8 cellular contexts compared by ENCODE assay signal in genomic region chr1:153670257-153670858, GRCh38. TPM values are rescaled to one million over a fixed set of nuclear protein-coding genes. Genes with fewer than 3 reads are reported as not detected.
A peak's percentile ranks its signal among the peaks of the same experiment; 100 is the strongest.
DNase-seq lines count a peak whose midpoint lies in the region; ATAC-seq, FAIRE-seq and TF ChIP-seq lines count a peak whose summit lies in the region.

No MANE protein-coding gene starts in this region.

- H3K9me3 ChIP-seq in KOPT-K1 (ENCODE audit: insufficient read depth, low read length, poor library complexity, severe bottlenecking) (no peaks in the 10 kb centered on the region), parathyroid adenoma (ENCODE audit: control insufficient read depth, low read length) (no peaks in the 10 kb centered on the region)

- H3K27ac ChIP-seq in KOPT-K1 (ENCODE audit: low read depth, low read length, poor library complexity, severe bottlenecking) (peak overlapping the region; percentile 91), epithelial cell of prostate (peak overlapping the region; percentile 83), parathyroid adenoma (peak overlapping the region; percentile 53)

- H3K27me3 ChIP-seq in parathyroid adenoma (ENCODE audit: control insufficient read depth, insufficient read depth, low read length): no peaks in the 10 kb centered on the region

- H2AFZ ChIP-seq in parathyroid adenoma: peak overlapping the region; percentile 75

- no peak for TF ChIP-seq CTCF in GM12864 (IDR thresholded peaks at IDR 0.05; ENCODE audit: low read depth, low read length, missing control alignments)
- TF ChIP-seq CTCF in parathyroid adenoma (IDR thresholded peaks at IDR 0.05): no peak

- no peak overlapping the region for H3K9ac ChIP-seq in parathyroid adenoma

- no peak for FAIRE-seq in frontal cortex (lab: Jason Lieb, UNC)

- H3K4me3 ChIP-seq in GM12864 (ENCODE audit: low read depth, low read length) (peak overlapping the region; percentile 85), parathyroid adenoma (ENCODE audit: low read depth, low read length) (peak overlapping the region; percentile 95)

- H3K36me3 ChIP-seq in KOPT-K1 (ENCODE audit: insufficient read depth, low read length): peaks cover 47% of the 10 kb centered on the region
- no peaks in the 10 kb centered on the region for H3K36me3 ChIP-seq in parathyroid adenoma (ENCODE audit: control insufficient read depth, insufficient read depth, low read length)

- peaks cover 6% of the 10 kb centered on the region for H3K79me2 ChIP-seq in parathyroid adenoma

- no peak for ATAC-seq in GM19397 (IDR thresholded peaks at IDR 0.05; ENCODE audit: unreplicated experiment)

- DNase-seq in GM12864 (ENCODE audit: low read depth) (no peak), epithelial cell of prostate (ENCODE audit: low read depth, low spot score) (no peak), NCI-H524 treated with DMSO at 0.1 percent for 48 hours (lab: John Stamatoyannopoulos, UW) (no peak), frontal cortex (ENCODE audit: low spot score in 2 of 2) (no peak), SKM-1 treated with dmso at 0.1 percent for 144 hours (lab: John Stamatoyannopoulos, UW; ENCODE audit: unreplicated experiment) (no peak)

- peak overlapping the region; percentile 98 for H3K4me2 ChIP-seq in parathyroid adenoma (ENCODE audit: low read length)

- H3K4me1 ChIP-seq in parathyroid adenoma: peaks cover 3% of the 10 kb centered on the region

RNA-seq across cellular contexts. Expression of gene ILF2, which starts 0.4 kb away (rescaled TPM):
- total RNA-seq in frontal cortex: 240 TPM

RNA-seq across cellular contexts. Expression of gene NPR1, which starts 8.1 kb away (rescaled TPM):
- 0.41 TPM for total RNA-seq in frontal cortex

RNA-seq across cellular contexts. Expression of gene SNAPIN, which starts 11.9 kb away (rescaled TPM):
- 46.1 TPM for total RNA-seq in frontal cortex

RNA-seq across cellular contexts. Expression of gene CHTOP, which starts 36.5 kb away (rescaled TPM):
- 55.0 TPM for total RNA-seq in frontal cortex

RNA-seq across cellular contexts. Expression of gene S100A1, which starts 42.1 kb away (rescaled TPM):
- 1.2 TPM for total RNA-seq in frontal cortex
